In the genomic region with DNA sequence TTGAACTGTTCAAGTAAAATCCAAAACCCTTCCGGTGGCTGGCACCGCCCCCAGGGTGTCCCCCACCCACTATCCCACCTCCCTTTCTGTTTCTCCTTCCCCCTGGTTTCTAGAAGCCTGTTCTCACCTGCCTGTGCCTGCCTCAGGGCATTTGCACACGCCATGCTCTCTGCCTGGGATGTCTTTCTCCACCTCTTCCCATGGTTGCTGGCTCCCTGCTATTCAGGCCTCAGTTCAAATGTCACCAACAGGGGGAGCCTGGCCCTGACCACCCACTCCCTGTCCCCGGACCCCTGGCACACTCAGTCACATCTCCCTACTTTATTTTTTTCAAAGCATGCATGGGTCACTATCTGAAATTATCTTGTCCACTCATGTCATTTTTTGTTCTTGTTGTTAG, we compare ENCODE assay signal across 14 cellular contexts. TPM values are rescaled to one million over a fixed set of nuclear protein-coding genes. Genes with fewer than 3 reads are reported as not detected.
A peak's percentile ranks its signal among the peaks of the same experiment; 100 is the strongest.
DNase-seq lines count a peak whose midpoint lies in the region; ATAC-seq and TF ChIP-seq lines count a peak whose summit lies in the region.
"Had no signal": no experiment of that assay in that cellular context is flagged by ENCODE, and none has a peak within 500 bp of the region (broad histone marks: within the 10 kb centered on the region; RNA-seq: fewer than 3 reads in every experiment).

No MANE protein-coding gene starts in this region.

- no peak for TF ChIP-seq POLR2A in NB4 (IDR thresholded peaks at IDR 0.05; ENCODE audit: extremely low read depth, insufficient read length)

- no peaks in the 10 kb centered on the region for H3K9me3 Mint-ChIP-seq in activated naive CD8-positive, alpha-beta T cell (ENCODE audit: low read depth)
- H3K9me3 Mint-ChIP-seq in activated naive CD8-positive, alpha-beta T cell treated with anti-CD3 and anti-CD28 coated beads for 36 hours: no peaks in the 10 kb centered on the region
- no peaks in the 10 kb centered on the region for H3K9me3 Mint-ChIP-seq in effector memory CD8-positive, alpha-beta T cell
- no peaks in the 10 kb centered on the region for H3K9me3 Mint-ChIP-seq in stimulated activated memory B cell treated with anti-CD40 and anti-IgM and Interleukin-4, amounts not matched to agents 10 μg/mL and 1 μg/mL and 100 μg/mL, for 72 hours

- DNase-seq in activated naive CD8-positive, alpha-beta T cell treated with anti-CD3 and anti-CD28 coated beads for 36 hours: no peak
- DNase-seq in NB4 (ENCODE audit: low read depth): no peak
- DNase-seq in effector memory CD8-positive, alpha-beta T cell: no peak
- no peak for DNase-seq in NOMO-1 (lab: John Stamatoyannopoulos, UW; ENCODE audit: unreplicated experiment in 2 of 2)
- DNase-seq in SKM-1 (lab: John Stamatoyannopoulos, UW; ENCODE audit: unreplicated experiment): no peak
- DNase-seq: islet precursor cell; NCI-H2081 treated with DMSO at 0.1 percent for 48 hours; stimulated activated CD4-positive, alpha-beta T cell treated with anti-CD3 and anti-CD28 coated beads, Interleukin-4, amount 100 ng/mL, for 4 hours had no signal

- H3K36me3 Mint-ChIP-seq in activated naive CD8-positive, alpha-beta T cell: no peaks in the 10 kb centered on the region
- H3K36me3 Mint-ChIP-seq in activated naive CD8-positive, alpha-beta T cell treated with anti-CD3 and anti-CD28 coated beads for 36 hours: no peaks in the 10 kb centered on the region
- H3K36me3 Mint-ChIP-seq in effector memory CD8-positive, alpha-beta T cell (ENCODE audit: insufficient read depth): peaks cover 30% of the 10 kb centered on the region
- H3K36me3 Mint-ChIP-seq in stimulated activated memory B cell treated with anti-CD40 and anti-IgM and Interleukin-4, amounts not matched to agents 10 μg/mL and 1 μg/mL and 100 μg/mL, for 72 hours: no peaks in the 10 kb centered on the region

- no peaks in the 10 kb centered on the region for H3K27me3 Mint-ChIP-seq in activated naive CD8-positive, alpha-beta T cell
- no peaks in the 10 kb centered on the region for H3K27me3 Mint-ChIP-seq in activated naive CD8-positive, alpha-beta T cell treated with anti-CD3 and anti-CD28 coated beads for 36 hours
- no peaks in the 10 kb centered on the region for H3K27me3 Mint-ChIP-seq in effector memory CD8-positive, alpha-beta T cell
- no peaks in the 10 kb centered on the region for H3K27me3 Mint-ChIP-seq in stimulated activated memory B cell treated with anti-CD40 and anti-IgM and Interleukin-4, amounts not matched to agents 10 μg/mL and 1 μg/mL and 100 μg/mL, for 72 hours

- peak; percentile 57 for TF ChIP-seq CTCF in NB4 (IDR thresholded peaks at IDR 0.05; ENCODE audit: low read depth, low read length)

- no peak overlapping the region for H3K4me3 Mint-ChIP-seq in activated naive CD8-positive, alpha-beta T cell
- no peak overlapping the region for H3K4me3 Mint-ChIP-seq in activated naive CD8-positive, alpha-beta T cell treated with anti-CD3 and anti-CD28 coated beads for 36 hours
- H3K4me3 Mint-ChIP-seq in effector memory CD8-positive, alpha-beta T cell: no peak overlapping the region
- no peak overlapping the region for H3K4me3 Mint-ChIP-seq in stimulated activated memory B cell treated with anti-CD40 and anti-IgM and Interleukin-4, amounts not matched to agents 10 μg/mL and 1 μg/mL and 100 μg/mL, for 72 hours

- peak overlapping the region; percentile 80 for H3K27ac Mint-ChIP-seq in activated naive CD8-positive, alpha-beta T cell
- no peak overlapping the region for H3K27ac Mint-ChIP-seq in activated naive CD8-positive, alpha-beta T cell treated with anti-CD3 and anti-CD28 coated beads for 36 hours
- peak overlapping the region; percentile 99 for H3K27ac Mint-ChIP-seq in effector memory CD8-positive, alpha-beta T cell
- H3K27ac Mint-ChIP-seq in stimulated activated memory B cell treated with anti-CD40 and anti-IgM and Interleukin-4, amounts not matched to agents 10 μg/mL and 1 μg/mL and 100 μg/mL, for 72 hours: peak overlapping the region; percentile 68

- no peak for ATAC-seq in effector memory CD8-positive, alpha-beta T cell (replicated peaks)
- no peak for ATAC-seq in stimulated activated memory B cell treated with anti-CD40 and anti-IgM and Interleukin-4, amounts not matched to agents 10 μg/mL and 1 μg/mL and 100 μg/mL, for 72 hours
- ATAC-seq in GM18861 (IDR thresholded peaks at IDR 0.05; ENCODE audit: unreplicated experiment): no peak

- no peak overlapping the region for H3K4me3 ChIP-seq in NB4 (ENCODE audit: low read depth, low read length)
- H3K4me3 ChIP-seq: BLaER1, esophagus muscularis mucosa, thoracic aorta had no signal

- peaks cover 65% of the 10 kb centered on the region for H3K4me1 Mint-ChIP-seq in activated naive CD8-positive, alpha-beta T cell (ENCODE audit: low read depth)
- peaks cover 50% of the 10 kb centered on the region for H3K4me1 Mint-ChIP-seq in activated naive CD8-positive, alpha-beta T cell treated with anti-CD3 and anti-CD28 coated beads for 36 hours
- peaks cover 39 to 44% of the 10 kb centered on the region in 2 donors for H3K4me1 Mint-ChIP-seq in effector memory CD8-positive, alpha-beta T cell (ENCODE audit: low read depth in 2 of 2)
- peaks cover 47% of the 10 kb centered on the region for H3K4me1 Mint-ChIP-seq in stimulated activated memory B cell treated with anti-CD40 and anti-IgM and Interleukin-4, amounts not matched to agents 10 μg/mL and 1 μg/mL and 100 μg/mL, for 72 hours

RNA-seq across cellular contexts. Expression of gene EEIG1, which starts 39.9 kb away (rescaled TPM):
- 10 to 100 TPM; 77.2 to 83.8 TPM for total RNA-seq in activated naive CD8-positive, alpha-beta T cell treated with anti-CD3 and anti-CD28 coated beads for 36 hours

RNA-seq across cellular contexts. Expression of gene NAIF1, which starts 46.4 kb away (rescaled TPM):
- total RNA-seq in activated naive CD8-positive, alpha-beta T cell treated with anti-CD3 and anti-CD28 coated beads for 36 hours: 10 to 100 TPM; 11.2 to 12.0 TPM

RNA-seq across cellular contexts. Expression of gene SLC25A25, which starts 47.3 kb away (rescaled TPM):
- total RNA-seq in activated naive CD8-positive, alpha-beta T cell treated with anti-CD3 and anti-CD28 coated beads for 36 hours: 10 to 100 TPM; 13.0 to 14.5 TPM
